1 cellular context compared by ENCODE assay signal in the genomic region with DNA sequence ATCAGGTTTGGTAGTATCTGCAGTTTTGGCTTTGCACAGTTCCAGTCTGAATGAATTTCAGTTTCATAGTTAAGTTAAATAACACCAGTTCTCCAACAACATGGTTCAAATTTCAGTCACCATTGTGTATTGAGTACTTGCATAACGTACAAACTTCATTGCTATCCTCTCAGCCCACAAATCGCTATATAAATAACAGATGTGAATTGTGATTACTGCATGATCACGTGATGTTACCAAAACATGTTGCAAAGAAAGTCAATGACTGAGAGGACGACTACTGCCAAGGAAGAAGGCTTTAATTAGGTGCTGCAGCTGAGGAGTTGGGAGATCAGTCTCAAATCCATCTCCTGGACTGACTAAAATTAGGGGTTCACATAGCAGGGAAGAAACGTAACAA.
TF ChIP-seq lines count a peak whose summit lies in the region.

No MANE protein-coding gene starts in this region.

TF ChIP-seq in K562, 482 proteins besides CTCF, POLR2A, EP300 and RAD21:
- 0 out of 2 replicates have a peak, but pooled peaks have one; percentile 24 for TF ChIP-seq TOE1 (IDR thresholded peaks at IDR 0.05; ENCODE audit: borderline replicate concordance)
- no peak for TF ChIP-seq TOE1 (CRISPR knock-in tag; IDR thresholded peaks at IDR 0.05; ENCODE audit: borderline replicate concordance, low read depth)
- TF ChIP-seq RNF2 (IDR thresholded peaks at IDR 0.05) = no peak
- TF ChIP-seq, protein P1, sequence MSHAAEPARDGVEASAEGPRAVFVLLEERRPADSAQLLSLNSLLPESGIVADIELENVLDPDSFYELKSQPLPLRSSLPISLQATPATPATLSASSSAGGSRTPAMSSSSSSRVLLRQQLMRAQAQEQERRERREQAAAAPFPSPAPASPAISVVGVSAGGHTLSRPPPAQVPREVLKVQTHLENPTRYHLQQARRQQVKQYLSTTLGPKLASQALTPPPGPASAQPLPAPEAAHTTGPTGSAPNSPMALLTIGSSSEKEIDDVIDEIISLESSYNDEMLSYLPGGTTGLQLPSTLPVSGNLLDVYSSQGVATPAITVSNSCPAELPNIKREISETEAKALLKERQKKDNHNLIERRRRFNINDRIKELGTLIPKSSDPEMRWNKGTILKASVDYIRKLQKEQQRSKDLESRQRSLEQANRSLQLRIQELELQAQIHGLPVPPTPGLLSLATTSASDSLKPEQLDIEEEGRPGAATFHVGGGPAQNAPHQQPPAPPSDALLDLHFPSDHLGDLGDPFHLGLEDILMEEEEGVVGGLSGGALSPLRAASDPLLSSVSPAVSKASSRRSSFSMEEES (CRISPR knock-in tag; IDR thresholded peaks at IDR 0.05) = peak; percentile 88
- peak; percentile 19; the same call in 1 of the 2 replicates for TF ChIP-seq RAD51 (IDR thresholded peaks at IDR 0.05; ENCODE audit: borderline replicate concordance, low read depth)
